In genomic region chrX:155026420-155026726, GRCh38 we compare ENCODE assay signal across 1 cellular context.
TF ChIP-seq lines count a peak whose summit lies in the region.

No MANE protein-coding gene starts in this region.

TF ChIP-seq in HepG2, 621 proteins besides CTCF, POLR2A, EP300 and RAD21:
- TF ChIP-seq ZGPAT (CRISPR knock-in tag; IDR thresholded peaks at IDR 0.05) (no peak), HMG20A (CRISPR knock-in tag; IDR thresholded peaks at IDR 0.05; ENCODE audit: borderline replicate concordance) (peak; percentile 15; the same call in 1 of the 2 replicates), FOSL2 (CRISPR knock-in tag; IDR thresholded peaks at IDR 0.05) (peak; percentile 89), HNRNPL (IDR thresholded peaks at IDR 0.05; ENCODE audit: low read depth, low read length) (no peak), FOXA3 (CRISPR knock-in tag; IDR thresholded peaks at IDR 0.05) (peak; percentile 69; the same call in 1 of the 2 replicates), REXO4 (CRISPR knock-in tag; IDR thresholded peaks at IDR 0.05; ENCODE audit: borderline replicate concordance) (no peak), KLF6 (CRISPR knock-in tag; IDR thresholded peaks at IDR 0.05) (no peak), ZSCAN21 (CRISPR knock-in tag; IDR thresholded peaks at IDR 0.05; ENCODE audit: borderline replicate concordance) (no peak), ZNF414 (CRISPR knock-in tag; IDR thresholded peaks at IDR 0.05) (no peak), WIZ (CRISPR knock-in tag; IDR thresholded peaks at IDR 0.05) (no peak), CEBPZ (IDR thresholded peaks at IDR 0.05; ENCODE audit: low read length) (no peak), ZNF33B (CRISPR knock-in tag; IDR thresholded peaks at IDR 0.05) (no peak), CREB1 (IDR thresholded peaks at IDR 0.05) (no peak), CREB1 (CRISPR knock-in tag; IDR thresholded peaks at IDR 0.05) (0 out of 2 replicates have a peak, but pooled peaks have one; percentile 9), ZNF761 (CRISPR knock-in tag; conservative IDR thresholded peaks at IDR 0.05) (no peak), IRF2 (CRISPR knock-in tag; IDR thresholded peaks at IDR 0.05) (no peak), FOXA1 (IDR thresholded peaks at IDR 0.05) (peak; percentile 52; the same call in 1 of the 2 replicates), FOXA1 (CRISPR knock-in tag; IDR thresholded peaks at IDR 0.05) (no peak), ZNF17 (CRISPR knock-in tag; IDR thresholded peaks at IDR 0.05) (no peak)
- TF ChIP-seq, protein P1, sequence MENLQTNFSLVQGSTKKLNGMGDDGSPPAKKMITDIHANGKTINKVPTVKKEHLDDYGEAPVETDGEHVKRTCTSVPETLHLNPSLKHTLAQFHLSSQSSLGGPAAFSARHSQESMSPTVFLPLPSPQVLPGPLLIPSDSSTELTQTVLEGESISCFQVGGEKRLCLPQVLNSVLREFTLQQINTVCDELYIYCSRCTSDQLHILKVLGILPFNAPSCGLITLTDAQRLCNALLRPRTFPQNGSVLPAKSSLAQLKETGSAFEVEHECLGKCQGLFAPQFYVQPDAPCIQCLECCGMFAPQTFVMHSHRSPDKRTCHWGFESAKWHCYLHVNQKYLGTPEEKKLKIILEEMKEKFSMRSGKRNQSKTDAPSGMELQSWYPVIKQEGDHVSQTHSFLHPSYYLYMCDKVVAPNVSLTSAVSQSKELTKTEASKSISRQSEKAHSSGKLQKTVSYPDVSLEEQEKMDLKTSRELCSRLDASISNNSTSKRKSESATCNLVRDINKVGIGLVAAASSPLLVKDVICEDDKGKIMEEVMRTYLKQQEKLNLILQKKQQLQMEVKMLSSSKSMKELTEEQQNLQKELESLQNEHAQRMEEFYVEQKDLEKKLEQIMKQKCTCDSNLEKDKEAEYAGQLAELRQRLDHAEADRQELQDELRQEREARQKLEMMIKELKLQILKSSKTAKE (CRISPR knock-in tag; IDR thresholded peaks at IDR 0.05; ENCODE audit: borderline replicate concordance), result no peak
- TF ChIP-seq, protein P2, sequence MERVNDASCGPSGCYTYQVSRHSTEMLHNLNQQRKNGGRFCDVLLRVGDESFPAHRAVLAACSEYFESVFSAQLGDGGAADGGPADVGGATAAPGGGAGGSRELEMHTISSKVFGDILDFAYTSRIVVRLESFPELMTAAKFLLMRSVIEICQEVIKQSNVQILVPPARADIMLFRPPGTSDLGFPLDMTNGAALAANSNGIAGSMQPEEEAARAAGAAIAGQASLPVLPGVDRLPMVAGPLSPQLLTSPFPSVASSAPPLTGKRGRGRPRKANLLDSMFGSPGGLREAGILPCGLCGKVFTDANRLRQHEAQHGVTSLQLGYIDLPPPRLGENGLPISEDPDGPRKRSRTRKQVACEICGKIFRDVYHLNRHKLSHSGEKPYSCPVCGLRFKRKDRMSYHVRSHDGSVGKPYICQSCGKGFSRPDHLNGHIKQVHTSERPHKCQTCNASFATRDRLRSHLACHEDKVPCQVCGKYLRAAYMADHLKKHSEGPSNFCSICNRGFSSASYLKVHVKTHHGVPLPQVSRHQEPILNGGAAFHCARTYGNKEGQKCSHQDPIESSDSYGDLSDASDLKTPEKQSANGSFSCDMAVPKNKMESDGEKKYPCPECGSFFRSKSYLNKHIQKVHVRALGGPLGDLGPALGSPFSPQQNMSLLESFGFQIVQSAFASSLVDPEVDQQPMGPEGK (CRISPR knock-in tag; IDR thresholded peaks at IDR 0.05), result 0 out of 2 replicates have a peak, but pooled peaks have one; percentile 40
- TF ChIP-seq, protein P3, sequence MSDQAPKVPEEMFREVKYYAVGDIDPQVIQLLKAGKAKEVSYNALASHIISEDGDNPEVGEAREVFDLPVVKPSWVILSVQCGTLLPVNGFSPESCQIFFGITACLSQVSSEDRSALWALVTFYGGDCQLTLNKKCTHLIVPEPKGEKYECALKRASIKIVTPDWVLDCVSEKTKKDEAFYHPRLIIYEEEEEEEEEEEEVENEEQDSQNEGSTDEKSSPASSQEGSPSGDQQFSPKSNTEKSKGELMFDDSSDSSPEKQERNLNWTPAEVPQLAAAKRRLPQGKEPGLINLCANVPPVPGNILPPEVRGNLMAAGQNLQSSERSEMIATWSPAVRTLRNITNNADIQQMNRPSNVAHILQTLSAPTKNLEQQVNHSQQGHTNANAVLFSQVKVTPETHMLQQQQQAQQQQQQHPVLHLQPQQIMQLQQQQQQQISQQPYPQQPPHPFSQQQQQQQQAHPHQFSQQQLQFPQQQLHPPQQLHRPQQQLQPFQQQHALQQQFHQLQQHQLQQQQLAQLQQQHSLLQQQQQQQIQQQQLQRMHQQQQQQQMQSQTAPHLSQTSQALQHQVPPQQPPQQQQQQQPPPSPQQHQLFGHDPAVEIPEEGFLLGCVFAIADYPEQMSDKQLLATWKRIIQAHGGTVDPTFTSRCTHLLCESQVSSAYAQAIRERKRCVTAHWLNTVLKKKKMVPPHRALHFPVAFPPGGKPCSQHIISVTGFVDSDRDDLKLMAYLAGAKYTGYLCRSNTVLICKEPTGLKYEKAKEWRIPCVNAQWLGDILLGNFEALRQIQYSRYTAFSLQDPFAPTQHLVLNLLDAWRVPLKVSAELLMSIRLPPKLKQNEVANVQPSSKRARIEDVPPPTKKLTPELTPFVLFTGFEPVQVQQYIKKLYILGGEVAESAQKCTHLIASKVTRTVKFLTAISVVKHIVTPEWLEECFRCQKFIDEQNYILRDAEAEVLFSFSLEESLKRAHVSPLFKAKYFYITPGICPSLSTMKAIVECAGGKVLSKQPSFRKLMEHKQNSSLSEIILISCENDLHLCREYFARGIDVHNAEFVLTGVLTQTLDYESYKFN (CRISPR knock-in tag; conservative IDR thresholded peaks at IDR 0.05), result 0 out of 2 replicates have a peak, but pooled peaks have one; percentile 11
- TF ChIP-seq, protein P4, sequence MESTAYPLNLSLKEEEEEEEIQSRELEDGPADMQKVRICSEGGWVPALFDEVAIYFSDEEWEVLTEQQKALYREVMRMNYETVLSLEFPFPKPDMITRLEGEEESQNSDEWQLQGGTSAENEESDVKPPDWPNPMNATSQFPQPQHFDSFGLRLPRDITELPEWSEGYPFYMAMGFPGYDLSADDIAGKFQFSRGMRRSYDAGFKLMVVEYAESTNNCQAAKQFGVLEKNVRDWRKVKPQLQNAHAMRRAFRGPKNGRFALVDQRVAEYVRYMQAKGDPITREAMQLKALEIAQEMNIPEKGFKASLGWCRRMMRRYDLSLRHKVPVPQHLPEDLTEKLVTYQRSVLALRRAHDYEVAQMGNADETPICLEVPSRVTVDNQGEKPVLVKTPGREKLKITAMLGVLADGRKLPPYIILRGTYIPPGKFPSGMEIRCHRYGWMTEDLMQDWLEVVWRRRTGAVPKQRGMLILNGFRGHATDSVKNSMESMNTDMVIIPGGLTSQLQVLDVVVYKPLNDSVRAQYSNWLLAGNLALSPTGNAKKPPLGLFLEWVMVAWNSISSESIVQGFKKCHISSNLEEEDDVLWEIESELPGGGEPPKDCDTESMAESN (CRISPR knock-in tag; conservative IDR thresholded peaks at IDR 0.05), result no peak
- TF ChIP-seq, protein P5, sequence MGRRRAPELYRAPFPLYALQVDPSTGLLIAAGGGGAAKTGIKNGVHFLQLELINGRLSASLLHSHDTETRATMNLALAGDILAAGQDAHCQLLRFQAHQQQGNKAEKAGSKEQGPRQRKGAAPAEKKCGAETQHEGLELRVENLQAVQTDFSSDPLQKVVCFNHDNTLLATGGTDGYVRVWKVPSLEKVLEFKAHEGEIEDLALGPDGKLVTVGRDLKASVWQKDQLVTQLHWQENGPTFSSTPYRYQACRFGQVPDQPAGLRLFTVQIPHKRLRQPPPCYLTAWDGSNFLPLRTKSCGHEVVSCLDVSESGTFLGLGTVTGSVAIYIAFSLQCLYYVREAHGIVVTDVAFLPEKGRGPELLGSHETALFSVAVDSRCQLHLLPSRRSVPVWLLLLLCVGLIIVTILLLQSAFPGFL (CRISPR knock-in tag; IDR thresholded peaks at IDR 0.05), result no peak
- TF ChIP-seq, protein P6, sequence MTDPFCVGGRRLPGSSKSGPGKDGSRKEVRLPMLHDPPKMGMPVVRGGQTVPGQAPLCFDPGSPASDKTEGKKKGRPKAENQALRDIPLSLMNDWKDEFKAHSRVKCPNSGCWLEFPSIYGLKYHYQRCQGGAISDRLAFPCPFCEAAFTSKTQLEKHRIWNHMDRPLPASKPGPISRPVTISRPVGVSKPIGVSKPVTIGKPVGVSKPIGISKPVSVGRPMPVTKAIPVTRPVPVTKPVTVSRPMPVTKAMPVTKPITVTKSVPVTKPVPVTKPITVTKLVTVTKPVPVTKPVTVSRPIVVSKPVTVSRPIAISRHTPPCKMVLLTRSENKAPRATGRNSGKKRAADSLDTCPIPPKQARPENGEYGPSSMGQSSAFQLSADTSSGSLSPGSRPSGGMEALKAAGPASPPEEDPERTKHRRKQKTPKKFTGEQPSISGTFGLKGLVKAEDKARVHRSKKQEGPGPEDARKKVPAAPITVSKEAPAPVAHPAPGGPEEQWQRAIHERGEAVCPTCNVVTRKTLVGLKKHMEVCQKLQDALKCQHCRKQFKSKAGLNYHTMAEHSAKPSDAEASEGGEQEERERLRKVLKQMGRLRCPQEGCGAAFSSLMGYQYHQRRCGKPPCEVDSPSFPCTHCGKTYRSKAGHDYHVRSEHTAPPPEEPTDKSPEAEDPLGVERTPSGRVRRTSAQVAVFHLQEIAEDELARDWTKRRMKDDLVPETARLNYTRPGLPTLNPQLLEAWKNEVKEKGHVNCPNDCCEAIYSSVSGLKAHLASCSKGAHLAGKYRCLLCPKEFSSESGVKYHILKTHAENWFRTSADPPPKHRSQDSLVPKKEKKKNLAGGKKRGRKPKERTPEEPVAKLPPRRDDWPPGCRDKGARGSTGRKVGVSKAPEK (CRISPR knock-in tag; IDR thresholded peaks at IDR 0.05; ENCODE audit: borderline replicate concordance), result no peak
